1 cellular context compared by ENCODE assay signal in genomic region chr2:183035954-183036669, GRCh38.
TF ChIP-seq lines count a peak whose summit lies in the region.

No MANE protein-coding gene starts in this region.

TF ChIP-seq in GM12878, 131 proteins besides CTCF, POLR2A, EP300 and RAD21 (continued from another document and continues in another):
- TF ChIP-seq SKIL (IDR thresholded peaks at IDR 0.05; ENCODE audit: low read depth, poor library complexity, severe bottlenecking) (peak; percentile 98), E4F1 (IDR thresholded peaks at IDR 0.05; ENCODE audit: borderline replicate concordance, partially characterized antibody) (no peak), BMI1 (IDR thresholded peaks at IDR 0.05; ENCODE audit: borderline replicate concordance) (peak; percentile 68; the same call in 1 of the 2 replicates), CHD4 (IDR thresholded peaks at IDR 0.05) (0 out of 2 replicates have a peak, but pooled peaks have one; percentile 79), PAX5 (IDR thresholded peaks at IDR 0.05; ENCODE audit: borderline replicate concordance, low read depth, low read length) (0 out of 2 replicates have a peak, but pooled peaks have one; percentile 28), RUNX3 (IDR thresholded peaks at IDR 0.05; ENCODE audit: low read length) (peak; percentile 100), CEBPB (IDR thresholded peaks at IDR 0.05; ENCODE audit: borderline replicate concordance in 1 of 2, low read depth in 2 of 2, low read length in 2 of 2) (peak in 1 of 2 experiments; percentile 62; a peak in 1 of 4 replicates), WRNIP1 (IDR thresholded peaks at IDR 0.05; ENCODE audit: borderline replicate concordance, low read depth, low read length) (no peak), MTA2 (IDR thresholded peaks at IDR 0.05; ENCODE audit: low read depth) (peak; percentile 90), BCLAF1 (IDR thresholded peaks at IDR 0.05) (no peak), RCOR1 (conservative IDR thresholded peaks at IDR 0.05; ENCODE audit: low read depth, low read length) (0 out of 2 replicates have a peak, but pooled peaks have one; percentile 32), YY1 (IDR thresholded peaks at IDR 0.05; ENCODE audit: low read depth, low read length) (no peak), MLLT1 (IDR thresholded peaks at IDR 0.05) (peak; percentile 97), ATF7 (IDR thresholded peaks at IDR 0.05; ENCODE audit: low read depth) (peak; percentile 61; the same call in 1 of the 2 replicates), MTA3 (IDR thresholded peaks at IDR 0.05; ENCODE audit: borderline replicate concordance, low read length) (peak; percentile 93), ZNF207 (IDR thresholded peaks at IDR 0.05; ENCODE audit: borderline replicate concordance) (no peak), TBL1XR1 (IDR thresholded peaks at IDR 0.05; ENCODE audit: low read depth, low read length) (peak; percentile 72; the same call in 1 of the 2 replicates), BHLHE40 (IDR thresholded peaks at IDR 0.05; ENCODE audit: borderline replicate concordance in 1 of 2, low read depth in 2 of 2, low read length in 1 of 2) (peak; percentile 32 to 33; a peak in 2 of 4 replicates), ZNF622 (IDR thresholded peaks at IDR 0.05) (no peak), E2F4 (IDR thresholded peaks at IDR 0.05; ENCODE audit: low read depth, low read length) (no peak), GATAD2B (conservative IDR thresholded peaks at IDR 0.05; ENCODE audit: low read depth) (peak; percentile 58), TCF7 (IDR thresholded peaks at IDR 0.05; ENCODE audit: borderline replicate concordance) (peak; percentile 94), ZNF217 (IDR thresholded peaks at IDR 0.05) (peak; percentile 93), EZH2 (IDR thresholded peaks at IDR 0.05; ENCODE audit: borderline replicate concordance, control insufficient read depth, low read depth, low read length) (peak; percentile 97; the same call in 1 of the 2 replicates), FOS (IDR thresholded peaks at IDR 0.05; ENCODE audit: borderline replicate concordance, extremely low read depth, insufficient read length) (no peak), NR2F1 (conservative IDR thresholded peaks at IDR 0.05) (peak; percentile 54; the same call in 1 of the 2 replicates), IKZF1 (conservative IDR thresholded peaks at IDR 0.05) (peak; percentile 57), SMAD5 (IDR thresholded peaks at IDR 0.05; ENCODE audit: low read depth) (no peak), NFIC (IDR thresholded peaks at IDR 0.05; ENCODE audit: low read depth, low read length) (peak; percentile 97), USF1 (IDR thresholded peaks at IDR 0.05; ENCODE audit: borderline replicate concordance, extremely low read length, insufficient read depth, low read depth, low read length) (no peak), RB1 (IDR thresholded peaks at IDR 0.05; ENCODE audit: borderline replicate concordance) (no peak), CBX5 (IDR thresholded peaks at IDR 0.05; ENCODE audit: low read depth) (0 out of 2 replicates have a peak, but pooled peaks have one; percentile 20), ASH2L (IDR thresholded peaks at IDR 0.05; ENCODE audit: borderline replicate concordance, low read depth) (no peak), BCL11A (IDR thresholded peaks at IDR 0.05; ENCODE audit: low read depth, low read length) (peak; percentile 62; the same call in 1 of the 2 replicates), CBFB (IDR thresholded peaks at IDR 0.05; ENCODE audit: low read depth) (peak; percentile 97), IRF5 (IDR thresholded peaks at IDR 0.05; ENCODE audit: borderline replicate concordance) (peak; percentile 54; the same call in 1 of the 2 replicates), ZBED1 (IDR thresholded peaks at IDR 0.05; ENCODE audit: borderline replicate concordance) (peak; percentile 75; the same call in 1 of the 2 replicates), MEF2B (IDR thresholded peaks at IDR 0.05; ENCODE audit: partially characterized antibody, poor library complexity, severe bottlenecking) (peak; percentile 59), IRF4 (IDR thresholded peaks at IDR 0.05; ENCODE audit: low read depth, low read length) (peak; percentile 66; the same call in 1 of the 2 replicates), FOXM1 (IDR thresholded peaks at IDR 0.05; ENCODE audit: low read depth, low read length) (peak; percentile 51; the same call in 1 of the 2 replicates)
- TF ChIP-seq, protein P1, sequence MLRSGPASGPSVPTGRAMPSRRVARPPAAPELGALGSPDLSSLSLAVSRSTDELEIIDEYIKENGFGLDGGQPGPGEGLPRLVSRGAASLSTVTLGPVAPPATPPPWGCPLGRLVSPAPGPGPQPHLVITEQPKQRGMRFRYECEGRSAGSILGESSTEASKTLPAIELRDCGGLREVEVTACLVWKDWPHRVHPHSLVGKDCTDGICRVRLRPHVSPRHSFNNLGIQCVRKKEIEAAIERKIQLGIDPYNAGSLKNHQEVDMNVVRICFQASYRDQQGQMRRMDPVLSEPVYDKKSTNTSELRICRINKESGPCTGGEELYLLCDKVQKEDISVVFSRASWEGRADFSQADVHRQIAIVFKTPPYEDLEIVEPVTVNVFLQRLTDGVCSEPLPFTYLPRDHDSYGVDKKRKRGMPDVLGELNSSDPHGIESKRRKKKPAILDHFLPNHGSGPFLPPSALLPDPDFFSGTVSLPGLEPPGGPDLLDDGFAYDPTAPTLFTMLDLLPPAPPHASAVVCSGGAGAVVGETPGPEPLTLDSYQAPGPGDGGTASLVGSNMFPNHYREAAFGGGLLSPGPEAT (IDR thresholded peaks at IDR 0.05; ENCODE audit: low read depth), result peak; percentile 78
- TF ChIP-seq, protein P2, sequence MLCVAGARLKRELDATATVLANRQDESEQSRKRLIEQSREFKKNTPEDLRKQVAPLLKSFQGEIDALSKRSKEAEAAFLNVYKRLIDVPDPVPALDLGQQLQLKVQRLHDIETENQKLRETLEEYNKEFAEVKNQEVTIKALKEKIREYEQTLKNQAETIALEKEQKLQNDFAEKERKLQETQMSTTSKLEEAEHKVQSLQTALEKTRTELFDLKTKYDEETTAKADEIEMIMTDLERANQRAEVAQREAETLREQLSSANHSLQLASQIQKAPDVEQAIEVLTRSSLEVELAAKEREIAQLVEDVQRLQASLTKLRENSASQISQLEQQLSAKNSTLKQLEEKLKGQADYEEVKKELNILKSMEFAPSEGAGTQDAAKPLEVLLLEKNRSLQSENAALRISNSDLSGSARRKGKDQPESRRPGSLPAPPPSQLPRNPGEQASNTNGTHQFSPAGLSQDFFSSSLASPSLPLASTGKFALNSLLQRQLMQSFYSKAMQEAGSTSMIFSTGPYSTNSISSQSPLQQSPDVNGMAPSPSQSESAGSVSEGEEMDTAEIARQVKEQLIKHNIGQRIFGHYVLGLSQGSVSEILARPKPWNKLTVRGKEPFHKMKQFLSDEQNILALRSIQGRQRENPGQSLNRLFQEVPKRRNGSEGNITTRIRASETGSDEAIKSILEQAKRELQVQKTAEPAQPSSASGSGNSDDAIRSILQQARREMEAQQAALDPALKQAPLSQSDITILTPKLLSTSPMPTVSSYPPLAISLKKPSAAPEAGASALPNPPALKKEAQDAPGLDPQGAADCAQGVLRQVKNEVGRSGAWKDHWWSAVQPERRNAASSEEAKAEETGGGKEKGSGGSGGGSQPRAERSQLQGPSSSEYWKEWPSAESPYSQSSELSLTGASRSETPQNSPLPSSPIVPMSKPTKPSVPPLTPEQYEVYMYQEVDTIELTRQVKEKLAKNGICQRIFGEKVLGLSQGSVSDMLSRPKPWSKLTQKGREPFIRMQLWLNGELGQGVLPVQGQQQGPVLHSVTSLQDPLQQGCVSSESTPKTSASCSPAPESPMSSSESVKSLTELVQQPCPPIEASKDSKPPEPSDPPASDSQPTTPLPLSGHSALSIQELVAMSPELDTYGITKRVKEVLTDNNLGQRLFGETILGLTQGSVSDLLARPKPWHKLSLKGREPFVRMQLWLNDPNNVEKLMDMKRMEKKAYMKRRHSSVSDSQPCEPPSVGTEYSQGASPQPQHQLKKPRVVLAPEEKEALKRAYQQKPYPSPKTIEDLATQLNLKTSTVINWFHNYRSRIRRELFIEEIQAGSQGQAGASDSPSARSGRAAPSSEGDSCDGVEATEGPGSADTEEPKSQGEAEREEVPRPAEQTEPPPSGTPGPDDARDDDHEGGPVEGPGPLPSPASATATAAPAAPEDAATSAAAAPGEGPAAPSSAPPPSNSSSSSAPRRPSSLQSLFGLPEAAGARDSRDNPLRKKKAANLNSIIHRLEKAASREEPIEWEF (IDR thresholded peaks at IDR 0.05; ENCODE audit: insufficient replicate concordance, low read depth, low read length), result peak; percentile 37
